Comparison of ENCODE assay signal across 31 cellular contexts in the genomic region with DNA sequence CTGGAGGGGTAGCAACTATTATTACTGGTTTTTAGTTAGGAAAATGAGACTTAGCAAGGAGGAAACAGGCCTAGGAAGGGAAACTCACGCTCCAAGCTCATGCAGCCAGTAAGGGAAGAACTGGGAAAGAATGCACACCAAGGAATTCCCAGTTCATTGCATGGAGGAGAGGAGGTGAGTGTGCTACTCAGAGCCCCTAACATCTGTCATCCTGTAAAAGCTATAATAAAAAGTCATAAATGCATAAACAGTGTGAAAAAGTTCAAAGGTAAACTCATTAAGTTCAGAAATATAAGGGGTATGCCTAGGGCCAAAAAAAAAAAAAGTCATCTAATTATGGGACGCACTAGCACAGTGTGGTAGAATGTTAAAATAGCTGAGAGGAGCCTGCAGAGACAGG. TPM values are rescaled to one million over a fixed set of nuclear protein-coding genes. Genes with fewer than 3 reads are reported as not detected.
"Had no signal": no experiment of that assay in that cellular context is flagged by ENCODE, and none has a peak within 500 bp of the region (broad histone marks: within the 10 kb centered on the region; RNA-seq: fewer than 3 reads in every experiment).

No MANE protein-coding gene starts in this region.

- H3K9me3 ChIP-seq: gastroesophageal sphincter, heart left ventricle, left ventricle myocardium inferior, lower lobe of right lung, testis, tibial artery, upper lobe of left lung, uterus had no signal

- H3K4me2 ChIP-seq: neural progenitor cell had no signal

- H3K27ac ChIP-seq: dorsolateral prefrontal cortex, epithelial cell of prostate, foreskin keratinocyte, gastroesophageal sphincter, heart left ventricle, left ventricle myocardium inferior, lower lobe of right lung, neural progenitor cell, parathyroid adenoma, testis, tibial artery, upper lobe of left lung, uterus had no signal

- H2AFZ ChIP-seq: neural progenitor cell, parathyroid adenoma had no signal

- H3K9ac ChIP-seq: neural progenitor cell, parathyroid adenoma had no signal

- H3K4me3 ChIP-seq: dorsolateral prefrontal cortex, gastroesophageal sphincter, heart left ventricle, left ventricle myocardium inferior, lower lobe of right lung, neural progenitor cell, testis, tibial artery, upper lobe of left lung, uterus had no signal

- H3K79me2 ChIP-seq: parathyroid adenoma had no signal

- H3K36me3 ChIP-seq: gastroesophageal sphincter, heart left ventricle, left ventricle myocardium inferior, lower lobe of right lung, neural progenitor cell, tibial artery, upper lobe of left lung, uterus had no signal

- ATAC-seq: gastroesophageal sphincter; left cardiac atrium; naive thymus-derived CD4-positive, alpha-beta T cell; sciatic nerve; stimulated activated effector memory CD8-positive, alpha-beta T cell treated with anti-CD3 and anti-CD28 coated beads, Interleukin-12 subunit alpha, Interleukin-12 subunit beta, amount 100 ng/mL, for 72 hours had no signal

- DNase-seq: cerebellar nuclear complex; dorsolateral prefrontal cortex; effector CD8-positive, alpha-beta T cell; endodermal cell; foreskin keratinocyte; heart left ventricle; hippocampal formation; left cardiac atrium; left ventricle myocardium inferior; lower lobe of right lung; naive thymus-derived CD4-positive, alpha-beta T cell; stimulated activated CD4-positive, alpha-beta T cell treated with anti-CD3 and anti-CD28 coated beads, Interleukin-2, amount 100 ng/mL, for 24 hours; stimulated activated CD4-positive, alpha-beta T cell treated with anti-CD3 and anti-CD28 coated beads, Interleukin-4, amount 100 ng/mL, for 24 hours; stimulated activated naive CD4-positive, alpha-beta T cell treated with Interleukin-2 at 50 U/mL for 16 hours; substantia nigra; testis; tibial artery; uterus had no signal

- H3K27me3 ChIP-seq: gastroesophageal sphincter, neural progenitor cell, testis, upper lobe of left lung, uterus had no signal

- H3K4me1 ChIP-seq: foreskin keratinocyte, gastroesophageal sphincter, heart left ventricle, left ventricle myocardium inferior, lower lobe of right lung, neural progenitor cell, parathyroid adenoma, testis, tibial artery, upper lobe of left lung, uterus had no signal

RNA-seq across cellular contexts. Expression of gene TMEM98, which starts 25.9 kb away (rescaled TPM):
- total RNA-seq: mononuclear cell had no signal

RNA-seq across cellular contexts. Expression of gene SPACA3, which starts 37.8 kb away (rescaled TPM):
- total RNA-seq: dorsolateral prefrontal cortex; endodermal cell; esophagus mucosa; foreskin keratinocyte; gastroesophageal sphincter; heart left ventricle; kidney epithelial cell; left cardiac atrium; left ventricle myocardium inferior; lower lobe of right lung; mesenteric fat pad; mononuclear cell; naive thymus-derived CD4-positive, alpha-beta T cell; osteoblast; progenitor cell of endocrine pancreas; upper lobe of left lung; uterus had no signal
